ENCODE assay signal across 17 cellular contexts in the genomic region with DNA sequence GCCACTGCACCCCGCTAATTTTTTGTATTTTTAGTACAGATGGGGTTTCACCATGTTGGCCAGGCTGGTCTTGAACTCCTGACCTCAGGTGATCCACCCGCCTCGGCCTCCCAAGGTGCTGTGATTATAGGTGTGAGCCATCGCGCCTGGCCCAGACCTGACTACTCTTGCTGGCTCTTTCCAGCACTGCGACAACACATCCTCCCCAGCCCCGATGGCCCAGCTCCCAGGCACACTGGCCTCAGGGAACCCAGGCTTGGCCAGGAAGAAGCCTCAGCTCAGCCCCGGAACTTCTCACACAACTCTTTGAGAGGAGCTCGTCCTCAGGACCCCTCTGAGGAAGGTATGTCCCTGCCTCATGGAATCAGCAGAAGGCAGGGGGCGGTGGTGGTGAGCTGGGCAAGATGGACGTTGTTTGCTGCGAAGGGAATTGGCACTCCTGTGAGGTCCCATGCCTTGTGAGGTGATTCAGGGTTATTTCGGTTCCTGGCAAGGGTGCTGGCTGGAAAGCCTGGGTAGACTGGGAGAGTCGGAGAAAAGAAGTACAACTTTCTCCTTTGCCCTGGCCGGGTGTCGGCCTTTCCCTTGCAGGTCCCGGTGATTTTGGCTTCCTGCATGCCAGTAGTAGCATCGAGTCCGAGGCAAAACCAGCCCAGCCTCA. TPM values are rescaled to one million over a fixed set of nuclear protein-coding genes. Genes with fewer than 3 reads are reported as not detected.
DNase-seq lines count a peak whose midpoint lies in the region; ATAC-seq and TF ChIP-seq lines count a peak whose summit lies in the region.
"Had no signal": no experiment of that assay in that cellular context is flagged by ENCODE, and none has a peak within 500 bp of the region (broad histone marks: within the 10 kb centered on the region; RNA-seq: fewer than 3 reads in every experiment).

No MANE protein-coding gene starts in this region.

- peaks cover 0 to 92% of the 10 kb centered on the region in 2 donors for H3K36me3 ChIP-seq in gastrocnemius medialis

- ATAC-seq in activated naive CD8-positive, alpha-beta T cell treated with anti-CD3 and anti-CD28 coated beads, Interleukin-2, amount 50 U/mL, for 24 hours: no peak
- peak; percentile 62 for ATAC-seq in left ventricle myocardium superior
- peak; percentile 92 to 94 for ATAC-seq in gastrocnemius medialis
- ATAC-seq: CD8-positive, alpha-beta T cell; HCT116; HepG2 had no signal

- H3K4me3 Mint-ChIP-seq in activated naive CD8-positive, alpha-beta T cell treated with anti-CD3 and anti-CD28 coated beads, Interleukin-2, amount 50 U/mL, for 24 hours: no peak overlapping the region
- no peak overlapping the region for H3K4me3 Mint-ChIP-seq in activated naive CD8-positive, alpha-beta T cell treated with anti-CD3 and anti-CD28 coated beads for 36 hours
- H3K4me3 Mint-ChIP-seq: CD14-positive monocyte; CD8-positive, alpha-beta T cell had no signal

- intact Hi-C loops in left ventricle myocardium superior (cut with micrococcal nuclease): no loop called here
- intact Hi-C loops in cardiac septum (cut with DNase I): loop anchor here (2.0 kb wide), 1 partner anchor 31 kb away; no protein-coding TSS in a partner anchor
- intact Hi-C loops in gastrocnemius medialis (cut with DNase I; ENCODE audit: low total_unique reads): loop anchor here (10.0 kb wide), 1 partner anchor 605 kb away; a partner anchor contains a TSS

- no peak for TF ChIP-seq CTCF in gastrocnemius medialis (IDR thresholded peaks at IDR 0.05 in 4 of 5, conservative IDR thresholded peaks at IDR 0.05 in 1 of 5)

- H3K27ac Mint-ChIP-seq in activated naive CD8-positive, alpha-beta T cell treated with anti-CD3 and anti-CD28 coated beads, Interleukin-2, amount 50 U/mL, for 24 hours: peak overlapping the region; percentile 22
- no peak overlapping the region for H3K27ac Mint-ChIP-seq in activated naive CD8-positive, alpha-beta T cell treated with anti-CD3 and anti-CD28 coated beads for 36 hours
- H3K27ac Mint-ChIP-seq: CD8-positive, alpha-beta T cell had no signal

- no peaks in the 10 kb centered on the region for H3K9me3 Mint-ChIP-seq in activated naive CD8-positive, alpha-beta T cell treated with anti-CD3 and anti-CD28 coated beads, Interleukin-2, amount 50 U/mL, for 24 hours
- no peaks in the 10 kb centered on the region for H3K9me3 Mint-ChIP-seq in activated naive CD8-positive, alpha-beta T cell treated with anti-CD3 and anti-CD28 coated beads for 36 hours
- H3K9me3 Mint-ChIP-seq: CD8-positive, alpha-beta T cell had no signal

- H3K4me1 Mint-ChIP-seq in activated naive CD8-positive, alpha-beta T cell treated with anti-CD3 and anti-CD28 coated beads, Interleukin-2, amount 50 U/mL, for 24 hours: peaks cover 7% of the 10 kb centered on the region
- H3K4me1 Mint-ChIP-seq in activated naive CD8-positive, alpha-beta T cell treated with anti-CD3 and anti-CD28 coated beads for 36 hours: peaks cover 15% of the 10 kb centered on the region

- no peaks in the 10 kb centered on the region for H3K27me3 Mint-ChIP-seq in activated naive CD8-positive, alpha-beta T cell treated with anti-CD3 and anti-CD28 coated beads, Interleukin-2, amount 50 U/mL, for 24 hours
- no peaks in the 10 kb centered on the region for H3K27me3 Mint-ChIP-seq in activated naive CD8-positive, alpha-beta T cell treated with anti-CD3 and anti-CD28 coated beads for 36 hours

- no peaks in the 10 kb centered on the region for H3K27me3 ChIP-seq in gastrocnemius medialis

- no peak for TF ChIP-seq POLR2A in gastrocnemius medialis (IDR thresholded peaks at IDR 0.05)

- H3K4me1 ChIP-seq in gastrocnemius medialis: peaks cover 11 to 34% of the 10 kb centered on the region in 2 donors

- in situ Hi-C loops in gastrocnemius medialis (cut with MboI; ENCODE audit: low sequenced_read_pairs in 4 of 4): no loop called here

- peak overlapping the region; percentile 70 to 88 (median 78) for H3K27ac ChIP-seq in gastrocnemius medialis
- H3K27ac ChIP-seq: 22Rv1 had no signal

- no peaks in the 10 kb centered on the region for H3K9me3 ChIP-seq in gastrocnemius medialis

- no peak overlapping the region for H3K4me3 ChIP-seq in gastrocnemius medialis

- DNase-seq in activated naive CD8-positive, alpha-beta T cell treated with anti-CD3 and anti-CD28 coated beads, Interleukin-2, amount 50 U/mL, for 24 hours: no peak
- no peak for DNase-seq in activated naive CD8-positive, alpha-beta T cell treated with anti-CD3 and anti-CD28 coated beads for 36 hours
- no peak for DNase-seq in left ventricle myocardium superior
- DNase-seq in cardiac septum (ENCODE audit: low spot score): no peak
- DNase-seq in gastrocnemius medialis: peak; percentile 49 to 75
- no peak for DNase-seq in stimulated activated CD4-positive, alpha-beta T cell treated with anti-CD3 and anti-CD28 coated beads, Interleukin-4, amount 100 ng/mL, for 4 hours
- no peak for DNase-seq in cerebellar cortex (ENCODE audit: low spot score)
- no peak for DNase-seq in activated effector memory CD4-positive, alpha-beta T cell treated with Interleukin-2 at 50 U/mL for 16 hours
- DNase-seq: CD8-positive, alpha-beta T cell; COR-L47; DMS153; DND-41; GDM1 had no signal

- peaks cover 43% of the 10 kb centered on the region for H3K36me3 Mint-ChIP-seq in activated naive CD8-positive, alpha-beta T cell treated with anti-CD3 and anti-CD28 coated beads, Interleukin-2, amount 50 U/mL, for 24 hours (ENCODE audit: low read depth)
- peaks cover 32% of the 10 kb centered on the region for H3K36me3 Mint-ChIP-seq in activated naive CD8-positive, alpha-beta T cell treated with anti-CD3 and anti-CD28 coated beads for 36 hours

RNA-seq across cellular contexts. Expression of a gene that starts 5.9 kb away (rescaled TPM):
- 10 to 100 TPM; 46.4 to 51.6 TPM for total RNA-seq in activated naive CD8-positive, alpha-beta T cell treated with anti-CD3 and anti-CD28 coated beads for 36 hours
- total RNA-seq in left ventricle myocardium superior: 107 TPM
- total RNA-seq in cardiac septum: 115 TPM
- total RNA-seq in gastrocnemius medialis: 10 to 100 TPM; 31.3 to 91.6 (median 52.4) TPM

RNA-seq across cellular contexts. Expression of a gene that starts 28.5 kb away (rescaled TPM):
- total RNA-seq in activated naive CD8-positive, alpha-beta T cell treated with anti-CD3 and anti-CD28 coated beads for 36 hours: 1 to 10 TPM; 1.3 to 1.5 TPM
- 11.1 TPM for total RNA-seq in left ventricle myocardium superior
- 4.9 TPM for total RNA-seq in cardiac septum
- total RNA-seq in gastrocnemius medialis: 10 to 100 TPM in 1 of 4 donors, 1 to 10 TPM in 3; 2.1 to 13.6 (median 3.6) TPM
- total RNA-seq: CD8-positive, alpha-beta T cell; HepG2 had no signal

RNA-seq across cellular contexts. Expression of a gene that starts 39.4 kb away (rescaled TPM):
- total RNA-seq in activated naive CD8-positive, alpha-beta T cell treated with anti-CD3 and anti-CD28 coated beads for 36 hours: 10 to 100 TPM; 44.9 to 45.4 TPM
- total RNA-seq in left ventricle myocardium superior: 99.8 TPM
- total RNA-seq in cardiac septum: 104 TPM
- total RNA-seq in gastrocnemius medialis: 100 to 1,000 TPM in 1 of 4 donors, 10 to 100 TPM in 3; 71.4 to 107 (median 84.5) TPM

RNA-seq across cellular contexts. Expression of a gene that starts 51.3 kb away (rescaled TPM):
- not detected for total RNA-seq in activated naive CD8-positive, alpha-beta T cell treated with anti-CD3 and anti-CD28 coated beads for 36 hours
- total RNA-seq in left ventricle myocardium superior: 17.2 TPM
- 16.9 TPM for total RNA-seq in cardiac septum
- total RNA-seq in gastrocnemius medialis: 10 to 100 TPM; 15.9 to 20.8 (median 18.1) TPM

Comparison
In these comparisons a context has a peak if more than half of its experiments do, and no peak if none do; other contexts are left out.
1. DNase-seq: peak in gastrocnemius medialis (2 of 2); none in activated naive CD8-positive, alpha-beta T cell treated with anti-CD3 and anti-CD28 coated beads, Interleukin-2, amount 50 U/mL, for 24 hours (single experiment), activated naive CD8-positive, alpha-beta T cell treated with anti-CD3 and anti-CD28 coated beads for 36 hours (single experiment), left ventricle myocardium superior (single experiment), cardiac septum (single experiment), stimulated activated CD4-positive, alpha-beta T cell treated with anti-CD3 and anti-CD28 coated beads, Interleukin-4, amount 100 ng/mL, for 4 hours (0 of 2), cerebellar cortex (single experiment) and activated effector memory CD4-positive, alpha-beta T cell treated with Interleukin-2 at 50 U/mL for 16 hours (single experiment).